27 cellular contexts compared by ENCODE assay signal in the genomic region with DNA sequence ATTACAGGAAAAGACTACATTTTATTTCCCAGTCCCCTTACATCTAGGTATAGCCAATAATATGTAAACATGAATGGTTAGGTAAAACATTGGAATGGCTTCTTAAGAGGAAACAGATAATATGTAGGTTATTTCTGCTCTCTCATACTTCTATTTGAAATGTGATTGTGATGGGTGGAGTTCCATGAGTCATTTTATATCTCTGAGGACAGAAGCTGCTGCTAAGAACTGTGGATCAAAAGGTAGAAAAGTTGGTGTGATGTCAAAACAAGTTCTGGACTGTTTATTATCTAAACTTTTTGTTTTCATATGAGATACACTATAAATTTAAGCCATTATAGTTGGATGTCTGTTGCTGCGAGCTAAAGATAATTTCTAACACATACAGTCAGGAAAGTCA.
"Had no signal": no experiment of that assay in that cellular context is flagged by ENCODE, and none has a peak within 500 bp of the region (broad histone marks: within the 10 kb centered on the region; RNA-seq: fewer than 3 reads in every experiment).

No MANE protein-coding gene starts in this region.

- H3K4me3 ChIP-seq: colonic mucosa, esophagus muscularis mucosa, gastroesophageal sphincter, heart right ventricle, lung, right lobe of liver, smooth muscle cell, suprapubic skin had no signal

- H3K4me1 ChIP-seq: colonic mucosa, esophagus muscularis mucosa, foreskin keratinocyte, gastroesophageal sphincter, heart right ventricle, parathyroid adenoma, right lobe of liver, suprapubic skin had no signal

- H3K36me3 ChIP-seq: colonic mucosa, esophagus muscularis mucosa, gastroesophageal sphincter, heart right ventricle, neutrophil, right lobe of liver, suprapubic skin had no signal

- H3K27ac ChIP-seq: colonic mucosa, esophagus muscularis mucosa, foreskin keratinocyte, gastroesophageal sphincter, heart right ventricle, neutrophil, parathyroid adenoma, right lobe of liver, suprapubic skin had no signal

- H3K9me3 ChIP-seq: colonic mucosa, neutrophil, right lobe of liver had no signal

- H3K79me2 ChIP-seq: parathyroid adenoma had no signal

- H3K27me3 ChIP-seq: colonic mucosa, esophagus muscularis mucosa, foreskin keratinocyte, gastroesophageal sphincter, heart right ventricle, neutrophil, right lobe of liver, suprapubic skin had no signal

- H2AFZ ChIP-seq: parathyroid adenoma had no signal

- ATAC-seq: foreskin keratinocyte; gastroesophageal sphincter; heart right ventricle; left lobe of liver; natural killer cell treated with Interleukin-12 subunit alpha and Interleukin-12 subunit beta and Interleukin-15 and Interleukin-18, amount 100 ng/mL, for 72 hours; right lobe of liver; stimulated activated naive CD8-positive, alpha-beta T cell treated with anti-CD3 and anti-CD28 coated beads, Interleukin-15, amount 100 ng/mL, for 72 hours had no signal

- DNase-seq: colonic mucosa; effector CD8-positive, alpha-beta T cell; endodermal cell; glutamatergic neuron; heart right ventricle; hippocampal formation; immature natural killer cell; islet precursor cell; naive B cell; right lobe of liver; stimulated activated CD4-positive, alpha-beta T cell treated with anti-CD3 and anti-CD28 coated beads, Interleukin-12 subunit alpha, Interleukin-12 subunit beta, amount 100 ng/mL, for 4 hours; stimulated activated CD4-positive, alpha-beta T cell treated with anti-CD3 and anti-CD28 coated beads, Interleukin-1b, Interleukin-23, amount 100 ng/mL, for 48 hours; stimulated activated CD4-positive, alpha-beta T cell treated with anti-CD3 and anti-CD28 coated beads, Interleukin-4, amount 100 ng/mL, for 1 hour; stimulated activated CD8-positive, alpha-beta memory T cell treated with anti-CD3 and anti-CD28 coated beads, Interleukin-4, amount 100 ng/mL, for 48 hours; stimulated activated naive CD4-positive, alpha-beta T cell; stimulated activated naive CD8-positive, alpha-beta T cell treated with anti-CD3 and anti-CD28 coated beads, Interleukin-15, amount 100 ng/mL, for 72 hours; trophoblast cell had no signal

- H3K9ac ChIP-seq: parathyroid adenoma had no signal

- H3K4me2 ChIP-seq: smooth muscle cell had no signal
